In genomic region chr6:137512768-137513605, GRCh38 we compare ENCODE assay signal across 14 cellular contexts. TPM values are rescaled to one million over a fixed set of nuclear protein-coding genes. Genes with fewer than 3 reads are reported as not detected.
A peak's percentile ranks its signal among the peaks of the same experiment; 100 is the strongest.
DNase-seq lines count a peak whose midpoint lies in the region.
"Had no signal": no experiment of that assay in that cellular context is flagged by ENCODE, and none has a peak within 500 bp of the region (broad histone marks: within the 10 kb centered on the region; RNA-seq: fewer than 3 reads in every experiment).

No MANE protein-coding gene starts in this region.

- H3K9me3 ChIP-seq in BLaER1 (peaks cover 15% of the 10 kb centered on the region), HUES48 (ENCODE audit: control insufficient read depth, insufficient read depth, low read length) (no peaks in the 10 kb centered on the region), ectodermal cell (ENCODE audit: control insufficient read depth, low read length) (no peaks in the 10 kb centered on the region)
- H3K9me3 ChIP-seq: SJSA1 had no signal

- 9 to 10% methylated on average over 13 of the region's 13 CpGs for WGBS in ectodermal cell, 2 experiments

- H3K4me1 ChIP-seq in BLaER1 (peaks cover 8% of the 10 kb centered on the region), HUES48 (ENCODE audit: control insufficient read depth, insufficient read depth, low read length) (peaks cover 26% of the 10 kb centered on the region), ectodermal cell (ENCODE audit: control insufficient read depth, insufficient read depth, low read length) (peaks cover 15% of the 10 kb centered on the region)
- H3K4me1 ChIP-seq: SJSA1 had no signal

- H3K27me3 ChIP-seq in BLaER1, result no peaks in the 10 kb centered on the region
- peaks cover 46% of the 10 kb centered on the region for H3K27me3 ChIP-seq in HUES48 (ENCODE audit: control insufficient read depth, insufficient read depth, low read length)
- peaks cover 50% of the 10 kb centered on the region for H3K27me3 ChIP-seq in ectodermal cell (ENCODE audit: control insufficient read depth, insufficient read depth, low read length, poor library complexity, severe bottlenecking)

- H3K36me3 ChIP-seq in BLaER1 (no peaks in the 10 kb centered on the region), HUES48 (ENCODE audit: control insufficient read depth, insufficient read depth, low read length) (no peaks in the 10 kb centered on the region), ectodermal cell (ENCODE audit: control insufficient read depth, insufficient read depth, low read length) (no peaks in the 10 kb centered on the region)
- H3K36me3 ChIP-seq: SJSA1 had no signal

- no peak overlapping the region for H3K4me3 ChIP-seq in BLaER1
- H3K4me3 ChIP-seq in HUES48 (ENCODE audit: low read depth, low read length), result no peak overlapping the region
- no peak overlapping the region for H3K4me3 ChIP-seq in ectodermal cell (ENCODE audit: insufficient read depth, low read depth, low read length)
- H3K4me3 ChIP-seq: SJSA1 had no signal

- H3K4me2 ChIP-seq in BLaER1, result peak overlapping the region; percentile 39

- H3K9ac ChIP-seq in BLaER1, result no peak overlapping the region
- H3K9ac ChIP-seq in HUES48 (ENCODE audit: low read depth, low read length), result no peak overlapping the region

- DNase-seq in left kidney (ENCODE audit: low read depth, low spot score) (peak; percentile 59), T-helper 1 cell (no peak), HCEC 1CT (no peak), germinal center (ENCODE audit: low spot score) (no peak)
- DNase-seq in effector CD8-positive, alpha-beta T cell (lab: John Stamatoyannopoulos, UW), result no peak
- DNase-seq: IMR-90, NCI-H1417, NCI-H1930, NCI-H526 treated with DMSO at 0.1 percent for 48 hours, PC-3 had no signal

- H3K27ac ChIP-seq in BLaER1 (no peak overlapping the region), HUES48 (ENCODE audit: low read depth, low read length) (peak overlapping the region; percentile 64), ectodermal cell (ENCODE audit: insufficient read depth, low read depth, low read length, poor library complexity, severe bottlenecking) (peak overlapping the region; percentile 69)
- H3K27ac ChIP-seq: SJSA1 had no signal

- no peaks in the 10 kb centered on the region for H4K20me1 ChIP-seq in BLaER1

RNA-seq across cellular contexts. Expression of gene OLIG3, which starts 18.8 kb away (rescaled TPM):
- 28.6 TPM for polyA plus RNA-seq in ectodermal cell (2013, experiment 1 of 4)
- polyA plus RNA-seq in ectodermal cell (2013, experiment 2 of 4), result 18.4 TPM
- polyA plus RNA-seq in ectodermal cell (2013, experiment 3 of 4), result 27.9 TPM
- 31.6 TPM for polyA plus RNA-seq in ectodermal cell (2013, experiment 4 of 4)
- polyA plus RNA-seq: IMR-90 had no signal
